32 cellular contexts compared by ENCODE assay signal in the genomic region with DNA sequence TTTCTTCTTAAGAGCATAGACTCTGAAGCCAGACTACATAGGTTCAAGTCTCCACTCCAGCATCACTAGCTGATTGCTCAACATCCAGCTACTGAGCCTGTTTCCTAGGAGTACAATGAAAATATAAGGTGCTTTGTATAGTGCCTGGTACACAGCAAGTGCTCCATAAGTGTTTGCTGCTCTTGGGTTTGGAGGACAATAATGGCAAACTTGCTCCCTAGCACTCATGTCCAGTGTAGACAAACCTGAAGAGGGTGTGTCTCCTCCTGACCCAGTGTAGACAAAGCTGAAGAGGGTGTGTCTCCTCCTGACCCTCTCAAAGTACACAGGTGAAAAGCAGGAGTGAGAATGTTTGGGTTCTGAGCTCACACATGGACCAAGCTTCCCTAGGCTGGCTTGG. TPM values are rescaled to one million over a fixed set of nuclear protein-coding genes. Genes with fewer than 3 reads are reported as not detected.
DNase-seq lines count a peak whose midpoint lies in the region; ATAC-seq, FAIRE-seq and TF ChIP-seq lines count a peak whose summit lies in the region.
"Had no signal": no experiment of that assay in that cellular context is flagged by ENCODE, and none has a peak within 500 bp of the region (broad histone marks: within the 10 kb centered on the region; RNA-seq: fewer than 3 reads in every experiment).

No MANE protein-coding gene starts in this region.

- H4K20me1 ChIP-seq in K562 (replicated peaks; ENCODE audit: control insufficient read depth, insufficient read depth, low read length): peaks cover 41% of the 10 kb centered on the region

- H3K27me3 Mint-ChIP-seq in activated naive CD4-positive, alpha-beta T cell treated with anti-CD3 and anti-CD28 coated beads, Interleukin-2, amount 50 U/mL, for 24 hours: no peaks in the 10 kb centered on the region
- no peaks in the 10 kb centered on the region for H3K27me3 Mint-ChIP-seq in stimulated activated memory B cell treated with anti-CD40 and anti-IgM and Interleukin-4, amounts not matched to agents 10 μg/mL and 1 μg/mL and 100 μg/mL, for 72 hours
- H3K27me3 Mint-ChIP-seq: activated CD8-positive, alpha-beta memory T cell treated with anti-CD3 and anti-CD28 coated beads, Interleukin-2, amount 10 ng/mL, durations not matched to agents 7 days and 5 days had no signal

- TF ChIP-seq CTCF in HEK293 (tag by site-specific recombination; IDR thresholded peaks at IDR 0.05): no peak
- TF ChIP-seq CTCF in K562 (IDR thresholded peaks at IDR 0.05 in 2 of 3, conservative IDR thresholded peaks at IDR 0.05 in 1 of 3; ENCODE audit: insufficient read depth in 2 of 3, low read depth in 1 of 3, low read length in 3 of 3): no peak

- POLR2A ChIA-PET in HEK293 (lab: Yijun Ruan, JAX): no interaction called here
- POLR2A ChIA-PET in K562 (lab: Yijun Ruan, JAX): interaction anchor here (1.6 kb wide), 1 partner anchor 29 kb away, joined by 6 read pairs; no protein-coding TSS in a partner anchor

- TF ChIP-seq RAD21 in K562 (CRISPR knock-in tag; conservative IDR thresholded peaks at IDR 0.05 in 1 of 2, IDR thresholded peaks at IDR 0.05 in 1 of 2): no peak

- no peak overlapping the region for H2AFZ ChIP-seq in K562 (ENCODE audit: low read depth, low read length)

- H3K4me3 ChIP-seq in HEK293 (ENCODE audit: low read depth, low read length): no peak overlapping the region
- H3K4me3 ChIP-seq in K562: no peak overlapping the region
- H3K4me3 ChIP-seq: ascending aorta, gastrocnemius medialis, HAP-1, SK-N-MC, thyroid gland had no signal

- no peak for TF ChIP-seq POLR2A in K562 (conservative IDR thresholded peaks at IDR 0.05)

- H3K27ac Mint-ChIP-seq in activated naive CD4-positive, alpha-beta T cell treated with anti-CD3 and anti-CD28 coated beads, Interleukin-2, amount 50 U/mL, for 24 hours: peak overlapping the region; percentile 77
- H3K27ac Mint-ChIP-seq in stimulated activated memory B cell treated with anti-CD40 and anti-IgM and Interleukin-4, amounts not matched to agents 10 μg/mL and 1 μg/mL and 100 μg/mL, for 72 hours: peak overlapping the region; percentile 93
- H3K27ac Mint-ChIP-seq: activated CD8-positive, alpha-beta memory T cell treated with anti-CD3 and anti-CD28 coated beads, Interleukin-2, amount 10 ng/mL, durations not matched to agents 7 days and 5 days; activated T-helper 1 cell treated with anti-CD3 and anti-CD28 coated beads, Interleukin-12 subunit alpha, Interleukin-12 subunit beta, Interleukin-2, Interleukin-4 antibody, amounts not matched to agents 30 ng/mL and 10 ng/mL and 1 ng/mL, durations not matched to agents 14 hours and 24 hours and 36 hours; T-helper 1 cell treated with Interleukin-12 subunit alpha and Interleukin-12 subunit beta and Interleukin-4 antibody, amounts not matched to agents 30 μg/mL and 1 μg/mL, for 36 hours had no signal

- DNase-seq in activated naive CD4-positive, alpha-beta T cell treated with anti-CD3 and anti-CD28 coated beads, Interleukin-2, amount 50 U/mL, for 16 hours: no peak
- DNase-seq in K562 (ENCODE audit: extremely low read depth in 1 of 4, low spot score in 3 of 4) (no peak), head of caudate nucleus (no peak)
- DNase-seq: ACHN; activated CD4-positive, CD25-positive, alpha-beta regulatory T cell treated with anti-CD3 and anti-CD28 coated beads, Interleukin-2, amount 50 U/mL, for 72 hours; activated CD8-positive, alpha-beta memory T cell treated with anti-CD3 and anti-CD28 coated beads, Interleukin-2, amount 10 ng/mL, durations not matched to agents 7 days and 5 days; BE2C; DMS79; gastrocnemius medialis; Kasumi-1; mesendoderm; NCI-H1417; NCI-H2029; NCI-H524; NK-92 treated with Interleukin-12 subunit alpha and Interleukin-12 subunit beta, amount 100 ng/mL, for 24 hours; PC-3; stimulated activated CD4-positive, alpha-beta T cell treated with anti-CD3 and anti-CD28 coated beads, Interleukin-1b, Interleukin-23, amount 100 ng/mL, for 48 hours; thyroid gland had no signal

- no peak for TF ChIP-seq EP300 in K562 (IDR thresholded peaks at IDR 0.05; ENCODE audit: low read length)

- peak; percentile 57 for FAIRE-seq in K562 (lab: Jason Lieb, UNC)
- FAIRE-seq: endothelial cell of umbilical vein, G401.6 had no signal

- H3K36me3 Mint-ChIP-seq in activated naive CD4-positive, alpha-beta T cell treated with anti-CD3 and anti-CD28 coated beads, Interleukin-2, amount 50 U/mL, for 24 hours: peaks cover 2% of the 10 kb centered on the region
- H3K36me3 Mint-ChIP-seq in stimulated activated memory B cell treated with anti-CD40 and anti-IgM and Interleukin-4, amounts not matched to agents 10 μg/mL and 1 μg/mL and 100 μg/mL, for 72 hours: peaks cover 29% of the 10 kb centered on the region
- H3K36me3 Mint-ChIP-seq: activated CD8-positive, alpha-beta memory T cell treated with anti-CD3 and anti-CD28 coated beads, Interleukin-2, amount 10 ng/mL, durations not matched to agents 7 days and 5 days had no signal

- intact Hi-C loops in K562 (cut with micrococcal nuclease): no loop called here
- intact Hi-C loops in head of caudate nucleus (cut with DNase I): no loop called here

- no peaks in the 10 kb centered on the region for H3K9me3 ChIP-seq in HEK293 (ENCODE audit: control insufficient read depth, insufficient read depth, low read depth, low read length)
- no peaks in the 10 kb centered on the region for H3K9me3 ChIP-seq in K562 (replicated peaks; ENCODE audit: control insufficient read depth, insufficient read depth, low read depth, low read length)
- H3K9me3 ChIP-seq: ascending aorta, BE2C, gastrocnemius medialis, HAP-1, neutrophil, thyroid gland had no signal

- H3K9ac ChIP-seq in K562 (ENCODE audit: insufficient read depth in 1 of 2, low read depth in 2 of 2, low read length in 2 of 2): no peak overlapping the region

- H3K27me3 ChIP-seq in K562 (ENCODE audit: control insufficient read depth in 2 of 2, insufficient read depth in 2 of 2, low read length in 2 of 2): no peaks in the 10 kb centered on the region; a peak in 1 of 5 replicates
- H3K27me3 ChIP-seq: ascending aorta, BE2C, gastrocnemius medialis, neutrophil, thyroid gland had no signal

- no peaks in the 10 kb centered on the region for H3K79me2 ChIP-seq in K562 (ENCODE audit: control insufficient read depth, insufficient read depth, low read length)

- peak overlapping the region; percentile 42 for H3K4me3 Mint-ChIP-seq in activated naive CD4-positive, alpha-beta T cell treated with anti-CD3 and anti-CD28 coated beads, Interleukin-2, amount 50 U/mL, for 24 hours
- no peak overlapping the region for H3K4me3 Mint-ChIP-seq in stimulated activated memory B cell treated with anti-CD40 and anti-IgM and Interleukin-4, amounts not matched to agents 10 μg/mL and 1 μg/mL and 100 μg/mL, for 72 hours
- H3K4me3 Mint-ChIP-seq: activated CD8-positive, alpha-beta memory T cell treated with anti-CD3 and anti-CD28 coated beads, Interleukin-2, amount 10 ng/mL, durations not matched to agents 7 days and 5 days; activated T-helper 1 cell treated with anti-CD3 and anti-CD28 coated beads, Interleukin-12 subunit alpha, Interleukin-12 subunit beta, Interleukin-2, Interleukin-4 antibody, amounts not matched to agents 30 ng/mL and 10 ng/mL and 1 ng/mL, durations not matched to agents 14 hours and 24 hours and 36 hours; T-helper 1 cell treated with Interleukin-12 subunit alpha and Interleukin-12 subunit beta and Interleukin-4 antibody, amounts not matched to agents 30 μg/mL and 1 μg/mL, for 36 hours had no signal

- no peak for ATAC-seq in K562
- no peak for ATAC-seq in stimulated activated memory B cell treated with anti-CD40 and anti-IgM and Interleukin-4, amounts not matched to agents 10 μg/mL and 1 μg/mL and 100 μg/mL, for 72 hours
- no peak for ATAC-seq in GM18873 (IDR thresholded peaks at IDR 0.05; ENCODE audit: low FRiP score, unreplicated experiment)
- ATAC-seq: activated CD8-positive, alpha-beta memory T cell treated with anti-CD3 and anti-CD28 coated beads, Interleukin-2, amount 10 ng/mL, durations not matched to agents 7 days and 5 days; activated naive CD4-positive, alpha-beta T cell treated with anti-CD3 and anti-CD28 coated beads, Interleukin-2, amount 50 U/mL, for 72 hours; gastrocnemius medialis; PC-3; right cardiac atrium had no signal

- no peaks in the 10 kb centered on the region for H3K9me3 Mint-ChIP-seq in activated naive CD4-positive, alpha-beta T cell treated with anti-CD3 and anti-CD28 coated beads, Interleukin-2, amount 50 U/mL, for 24 hours
- no peaks in the 10 kb centered on the region for H3K9me3 Mint-ChIP-seq in stimulated activated memory B cell treated with anti-CD40 and anti-IgM and Interleukin-4, amounts not matched to agents 10 μg/mL and 1 μg/mL and 100 μg/mL, for 72 hours
- H3K9me3 Mint-ChIP-seq: activated naive CD4-positive, alpha-beta T cell treated with anti-CD3 and anti-CD28 coated beads, Interleukin-2, amount 50 U/mL, for 72 hours; activated T-helper 1 cell treated with anti-CD3 and anti-CD28 coated beads, Interleukin-12 subunit alpha, Interleukin-12 subunit beta, Interleukin-2, Interleukin-4 antibody, amounts not matched to agents 30 ng/mL and 10 ng/mL and 1 ng/mL, durations not matched to agents 14 hours and 24 hours and 36 hours; T-helper 1 cell treated with Interleukin-12 subunit alpha and Interleukin-12 subunit beta and Interleukin-4 antibody, amounts not matched to agents 30 μg/mL and 1 μg/mL, for 36 hours had no signal

- in situ Hi-C loops in K562 (cut with MboI): no loop called here

- no peak overlapping the region for H3K4me2 ChIP-seq in K562 (ENCODE audit: insufficient read depth, low read length)

- CTCF ChIA-PET in HEK293 (lab: Yijun Ruan, JAX): interaction anchor here (0.6 to 5.9 kb wide), 6 partner anchors 24 to 68 kb away, joined by 3 to 30 read pairs (median 4); no protein-coding TSS in a partner anchor
- CTCF ChIA-PET in K562 (lab: Yijun Ruan, JAX; ENCODE audit: low intra/inter-chr PET ratio): no interaction called here

- H3K9me1 ChIP-seq in K562 (ENCODE audit: control insufficient read depth, insufficient read depth, low read length): no peaks in the 10 kb centered on the region

- no peaks in the 10 kb centered on the region for H3K36me3 ChIP-seq in HEK293 (ENCODE audit: control insufficient read depth in 2 of 2, insufficient read depth in 1 of 2, low read length in 2 of 2)
- no peaks in the 10 kb centered on the region for H3K36me3 ChIP-seq in K562 (ENCODE audit: control insufficient read depth, insufficient read depth, low read length)
- H3K36me3 ChIP-seq: ascending aorta, BE2C, gastrocnemius medialis, HAP-1, neutrophil, thyroid gland had no signal

- no TSS peak for BruUV-seq in K562 (replicated peaks; lab: Mats Ljungman, UMichigan)

- H3K27ac ChIP-seq in HEK293 (ENCODE audit: extremely low read depth, low read depth, low read length) (no peak overlapping the region), K562 (ENCODE audit: extremely low read depth, low read depth, low read length) (no peak overlapping the region)
- H3K27ac ChIP-seq: ascending aorta, SK-N-MC had no signal

- H3K4me1 ChIP-seq in HEK293 (ENCODE audit: control insufficient read depth, insufficient read depth, low read length) (no peaks in the 10 kb centered on the region), K562 (replicated peaks in 1 of 2; ENCODE audit: control insufficient read depth in 2 of 2, insufficient read depth in 2 of 2, low read length in 2 of 2) (peaks cover 0 to 18% of the 10 kb centered on the region in 2 experiments; a peak in 3 of 5 replicates)
- H3K4me1 ChIP-seq: HAP-1 had no signal

- H3K4me1 Mint-ChIP-seq in activated naive CD4-positive, alpha-beta T cell treated with anti-CD3 and anti-CD28 coated beads, Interleukin-2, amount 50 U/mL, for 24 hours: peaks cover 77% of the 10 kb centered on the region
- peaks cover 94% of the 10 kb centered on the region for H3K4me1 Mint-ChIP-seq in stimulated activated memory B cell treated with anti-CD40 and anti-IgM and Interleukin-4, amounts not matched to agents 10 μg/mL and 1 μg/mL and 100 μg/mL, for 72 hours

RNA-seq across cellular contexts. Expression of gene ECE1, which starts 10.5 kb away (rescaled TPM):
- 46.9 and 72.4 TPM in 2 replicates for total RNA-seq in K562 (2011; cell fraction: chromatin; rRNA removed; ENCODE audit: low replicate concordance)
- 41.5 and 47.5 TPM in 2 replicates for total RNA-seq in K562 (2011; cell fraction: nucleolus; rRNA removed)
- 38.9 and 42.0 TPM in 2 replicates for total RNA-seq in K562 (2011; cell fraction: nucleoplasm; rRNA removed)
- total RNA-seq in K562 (2014; rRNA removed): 18.8 and 21.3 TPM in 2 replicates
- 11.0 and 14.5 TPM in 2 replicates for total RNA-seq in K562 (2014; rRNA removed; fragmentation: Illumina TruSeq; extraction: Trizol)
- total RNA-seq in K562 (2015; rRNA removed; fragmentation: Illumina TruSeq; extraction: Trizol): 5.3 and 6.9 TPM in 2 replicates
- total RNA-seq in K562 (2021): 31.6 and 34.8 TPM in 2 replicates
- 10.3 and 26.8 TPM in 2 replicates for polyA plus RNA-seq in K562 (2011; rRNA removed)
- 5.5 and 9.8 TPM in 2 replicates for polyA plus RNA-seq in K562 (2011; cell fraction: cytosol; rRNA removed)
- 12.7 and 17.7 TPM in 2 replicates for polyA plus RNA-seq in K562 (2011; cell fraction: nucleus; rRNA removed)
- polyA plus RNA-seq in K562 (2012): 20.2 and 46.9 TPM in 2 replicates
- polyA plus RNA-seq in K562 (2014; fragmentation: Illumina TruSeq; extraction: Trizol): 29.7 and 30.8 TPM in 2 replicates
- under 1 TPM; 0.56 to 0.61 TPM for polyA plus RNA-seq in K562 (2014; fragmentation: Nextera tagmentation; extraction: Ambion mirVana)
- 10.1 and 12.1 TPM in 2 replicates for polyA plus RNA-seq in K562 (2014; rRNA removed)
- polyA minus RNA-seq in K562 (2011; rRNA and poly(A)+ RNA removed): 9.1 and 14.0 TPM in 2 replicates
- polyA minus RNA-seq in K562 (2011; cell fraction: cytosol; rRNA and poly(A)+ RNA removed): 9.9 and 13.4 TPM in 2 replicates
- 9.1 and 11.0 TPM in 2 replicates for polyA minus RNA-seq in K562 (2011; cell fraction: nucleus; rRNA and poly(A)+ RNA removed)
